Comparison of ENCODE assay signal across 8 cellular contexts in genomic region chr1:234478481-234479309, GRCh38. TPM values are rescaled to one million over a fixed set of nuclear protein-coding genes. Genes with fewer than 3 reads are reported as not detected.
DNase-seq lines count a peak whose midpoint lies in the region; ATAC-seq, FAIRE-seq and TF ChIP-seq lines count a peak whose summit lies in the region.

A gene with protein sequence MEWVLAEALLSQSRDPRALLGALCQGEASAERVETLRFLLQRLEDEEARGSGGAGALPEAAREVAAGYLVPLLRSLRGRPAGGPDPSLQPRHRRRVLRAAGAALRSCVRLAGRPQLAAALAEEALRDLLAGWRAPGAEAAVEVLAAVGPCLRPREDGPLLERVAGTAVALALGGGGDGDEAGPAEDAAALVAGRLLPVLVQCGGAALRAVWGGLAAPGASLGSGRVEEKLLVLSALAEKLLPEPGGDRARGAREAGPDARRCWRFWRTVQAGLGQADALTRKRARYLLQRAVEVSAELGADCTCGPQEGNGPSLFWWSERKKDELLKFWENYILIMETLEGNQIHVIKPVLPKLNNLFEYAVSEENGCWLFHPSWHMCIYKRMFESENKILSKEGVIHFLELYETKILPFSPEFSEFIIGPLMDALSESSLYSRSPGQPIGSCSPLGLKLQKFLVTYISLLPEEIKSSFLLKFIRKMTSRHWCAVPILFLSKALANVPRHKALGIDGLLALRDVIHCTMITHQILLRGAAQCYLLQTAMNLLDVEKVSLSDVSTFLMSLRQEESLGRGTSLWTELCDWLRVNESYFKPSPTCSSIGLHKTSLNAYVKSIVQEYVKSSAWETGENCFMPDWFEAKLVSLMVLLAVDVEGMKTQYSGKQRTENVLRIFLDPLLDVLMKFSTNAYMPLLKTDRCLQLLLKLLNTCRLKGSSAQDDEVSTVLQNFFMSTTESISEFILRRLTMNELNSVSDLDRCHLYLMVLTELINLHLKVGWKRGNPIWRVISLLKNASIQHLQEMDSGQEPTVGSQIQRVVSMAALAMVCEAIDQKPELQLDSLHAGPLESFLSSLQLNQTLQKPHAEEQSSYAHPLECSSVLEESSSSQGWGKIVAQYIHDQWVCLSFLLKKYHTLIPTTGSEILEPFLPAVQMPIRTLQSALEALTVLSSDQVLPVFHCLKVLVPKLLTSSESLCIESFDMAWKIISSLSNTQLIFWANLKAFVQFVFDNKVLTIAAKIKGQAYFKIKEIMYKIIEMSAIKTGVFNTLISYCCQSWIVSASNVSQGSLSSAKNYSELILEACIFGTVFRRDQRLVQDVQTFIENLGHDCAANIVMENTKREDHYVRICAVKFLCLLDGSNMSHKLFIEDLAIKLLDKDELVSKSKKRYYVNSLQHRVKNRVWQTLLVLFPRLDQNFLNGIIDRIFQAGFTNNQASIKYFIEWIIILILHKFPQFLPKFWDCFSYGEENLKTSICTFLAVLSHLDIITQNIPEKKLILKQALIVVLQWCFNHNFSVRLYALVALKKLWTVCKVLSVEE (N-terminal part only) (minus strand): TSS chr1:234479179. CDS start chr1:234479103, 76 bp downstream.

- H3K9me3 ChIP-seq in HepG2 (ENCODE audit: low read length), result no peaks in the 10 kb centered on the region

- H2AFZ ChIP-seq in HepG2 (ENCODE audit: low read length), result peak within 1 kb of the TSS; percentile 58

- peak; percentile 76 to 82 for TF ChIP-seq POLR2A in HepG2 (IDR thresholded peaks at IDR 0.05; ENCODE audit: insufficient read depth in 1 of 2, low read depth in 2 of 2, low read length in 2 of 2)

- peaks cover 16% of the 10 kb centered on the region for H3K36me3 Mint-ChIP-seq in activated CD4-positive, alpha-beta T cell treated with anti-CD3 and anti-CD28 coated beads, Interleukin-2, amount 10 ng/mL, durations not matched to agents 24 days and 14 days (ENCODE audit: low read depth)

- H4K20me1 ChIP-seq in HepG2 (ENCODE audit: insufficient read depth, low read length), result no peaks in the 10 kb centered on the region; the same call in 1 of the 2 replicates

- H3K27me3 ChIP-seq in BJ (ENCODE audit: control insufficient read depth, insufficient read depth, low read length), result 0 out of 2 replicates have a peak, but pooled peaks cover 3% of the 10 kb centered on the region
- H3K27me3 ChIP-seq in HepG2 (ENCODE audit: control insufficient read depth in 1 of 2, insufficient read depth in 2 of 2, low read length in 2 of 2), result peaks cover 0 to 17% of the 10 kb centered on the region in 2 experiments; a peak in 2 of 5 replicates

- WGBS in HepG2 (ENCODE audit: low lambda C conversion rate), result 3% methylated on average over 13 of the region's 122 CpGs

- TF ChIP-seq CTCF in BJ (IDR thresholded peaks at IDR 0.05; ENCODE audit: insufficient read depth, low read depth, low read length) (no peak), HepG2 (CRISPR knock-in tag; IDR thresholded peaks at IDR 0.05) (peak; percentile 34; the same call in 1 of the 2 replicates)

- no peak for TF ChIP-seq EP300 in HepG2 (IDR thresholded peaks at IDR 0.05; ENCODE audit: low read depth in 2 of 2, low read length in 2 of 2)
- TF ChIP-seq EP300 in HepG2 (CRISPR knock-in tag; IDR thresholded peaks at IDR 0.05; ENCODE audit: borderline replicate concordance), result no peak

- peaks cover 35% of the 10 kb centered on the region for H3K79me2 ChIP-seq in HepG2 (ENCODE audit: insufficient read depth, low read length)

- peak within 1 kb of the TSS; percentile 66 for H3K4me3 ChIP-seq in BJ (ENCODE audit: low read depth, low read length)
- peak within 1 kb of the TSS; percentile 66 to 92 (median 84) for H3K4me3 ChIP-seq in HepG2 (replicated peaks in 1 of 3; ENCODE audit: insufficient read depth in 1 of 3, low read depth in 2 of 3, low read length in 3 of 3)

- H3K27me3 Mint-ChIP-seq in activated CD4-positive, alpha-beta T cell treated with anti-CD3 and anti-CD28 coated beads, Interleukin-2, amount 10 ng/mL, durations not matched to agents 24 days and 14 days, result peaks cover 12% of the 10 kb centered on the region

- H3K4me1 ChIP-seq in HepG2 (ENCODE audit: insufficient read depth, low read length), result peaks cover 51% of the 10 kb centered on the region

- H3K27ac Mint-ChIP-seq in activated CD4-positive, alpha-beta T cell treated with anti-CD3 and anti-CD28 coated beads, Interleukin-2, amount 10 ng/mL, durations not matched to agents 24 days and 14 days, result peak within 1 kb of the TSS; percentile 85

- BruUV-seq in HepG2 (replicated peaks; lab: Mats Ljungman, UMichigan), result no TSS peak

- intact Hi-C loops in activated CD4-positive, alpha-beta T cell treated with anti-CD3 and anti-CD28 coated beads, Interleukin-2, amount 10 ng/mL, durations not matched to agents 24 days and 14 days (cut with micrococcal nuclease), result loop anchor here (1.0 to 10.0 kb wide), 4 partner anchors 76 to 850 kb away; partner anchors contain the start of genes ARID4B, COA6 and GGPS1
- intact Hi-C loops in HepG2 (cut with micrococcal nuclease; ENCODE audit: unreplicated experiment), result no loop called here

- H3K36me3 ChIP-seq in BJ (ENCODE audit: control insufficient read depth, insufficient read depth, low read length), result no peaks in the 10 kb centered on the region
- no peaks in the 10 kb centered on the region; a peak in 1 of 5 replicates for H3K36me3 ChIP-seq in HepG2 (replicated peaks in 1 of 2; ENCODE audit: control insufficient read depth in 1 of 2, insufficient read depth in 2 of 2, low read length in 2 of 2)

- CTCF ChIA-PET in BJ (lab: Yijun Ruan, JAX), result interaction anchor here (0.6 to 2.9 kb wide), 3 partner anchors 9 to 13 kb away, joined by 3 to 12 read pairs (median 4); no protein-coding TSS in a partner anchor
- CTCF ChIA-PET in HepG2 (lab: Yijun Ruan, JAX; ENCODE audit: low intra/inter-chr PET ratio, low total read pairs), result no interaction called here

- ATAC-seq in GM19043 (IDR thresholded peaks at IDR 0.05; ENCODE audit: low read depth, unreplicated experiment) (peak; percentile 56), HG03342 (IDR thresholded peaks at IDR 0.05; ENCODE audit: unreplicated experiment) (peak; percentile 65), HepG2 (peak; percentile 83)

- H3K4me1 Mint-ChIP-seq in activated CD4-positive, alpha-beta T cell treated with anti-CD3 and anti-CD28 coated beads, Interleukin-2, amount 10 ng/mL, durations not matched to agents 24 days and 14 days, result peaks cover 34% of the 10 kb centered on the region

- H3K4me2 ChIP-seq in HepG2 (ENCODE audit: low read depth, low read length), result peak within 1 kb of the TSS; percentile 95

- in situ Hi-C loops in HepG2 (cut with HindIII; ENCODE audit: extremely low pct_ligation_motif_present, low pct_unique_long_range_greater_than_20kb), result no loop called here

- FAIRE-seq in HepG2 (lab: Jason Lieb, UNC), result no peak

- peak within 1 kb of the TSS; percentile 90 for H3K27ac ChIP-seq in HepG2 (ENCODE audit: extremely low read length, insufficient read depth, low read length)

- DNase-seq in BJ (ENCODE audit: low read depth), result no peak
- DNase-seq in NCI-H510A (lab: John Stamatoyannopoulos, UW), result peak; percentile 65
- peak; percentile 94 for DNase-seq in activated CD4-positive, alpha-beta T cell treated with anti-CD3 and anti-CD28 coated beads, Interleukin-2, amount 10 ng/mL, durations not matched to agents 24 days and 14 days
- peak; percentile 51 for DNase-seq in dedifferentiated amniotic fluid mesenchymal stem cell (ENCODE audit: extremely low spot score)
- DNase-seq in HepG2 (ENCODE audit: low spot score), result peak; percentile 66
- DNase-seq in stimulated activated CD4-positive, alpha-beta T cell treated with anti-CD3 and anti-CD28 coated beads, Interleukin-4, amount 100 ng/mL, for 1 hour, result peak; percentile 80

- POLR2A ChIA-PET in BJ (lab: Charles Lee) (interaction anchor here (0.5 to 0.6 kb wide), 2 partner anchors 68 to 433 kb away, joined by 3 to 4 read pairs; no protein-coding TSS in a partner anchor), HepG2 (lab: Yijun Ruan, JAX) (interaction anchor here (0.9 to 2.3 kb wide), 11 partner anchors 9 to 497 kb away, joined by 3 to 8 read pairs (median 3); partner anchors contain the start of gene COA6)

- TF ChIP-seq RAD21 in HepG2 (CRISPR knock-in tag; IDR thresholded peaks at IDR 0.05), result no peak; the same call in 1 of the 2 replicates

- H3K4me3 Mint-ChIP-seq in activated CD4-positive, alpha-beta T cell treated with anti-CD3 and anti-CD28 coated beads, Interleukin-2, amount 10 ng/mL, durations not matched to agents 24 days and 14 days, result peak within 1 kb of the TSS; percentile 87

- H3K9ac ChIP-seq in HepG2 (ENCODE audit: insufficient read depth, low read depth, low read length), result peak within 1 kb of the TSS; percentile 78

- no peaks in the 10 kb centered on the region for H3K9me3 Mint-ChIP-seq in activated CD4-positive, alpha-beta T cell treated with anti-CD3 and anti-CD28 coated beads, Interleukin-2, amount 10 ng/mL, durations not matched to agents 24 days and 14 days

TF ChIP-seq in HepG2, 621 proteins besides CTCF, POLR2A, EP300 and RAD21 (continues in another document):
- TF ChIP-seq U2AF1 (optimal IDR thresholded peaks at IDR 0.05; ENCODE audit: low read depth, low read length), result no peak

RNA-seq across cellular contexts. Expression of the gene that starts here (rescaled TPM):
- polyA plus RNA-seq in BJ (2011; rRNA removed) (7.4 and 11.7 TPM in 2 replicates), HepG2 (2011; rRNA removed) (58.7 and 67.0 TPM in 2 replicates)
- 5.1 and 6.5 TPM in 2 replicates for polyA minus RNA-seq in BJ (2011; rRNA and poly(A)+ RNA removed)
- 70.7 and 75.9 TPM in 2 replicates for total RNA-seq in activated CD4-positive, alpha-beta T cell treated with anti-CD3 and anti-CD28 coated beads, Interleukin-2, amount 10 ng/mL, durations not matched to agents 24 days and 14 days
- 31.0 and 37.7 TPM in 2 replicates for total RNA-seq in HepG2 (2016; rRNA removed; fragmentation: Illumina TruSeq; extraction: Trizol)
- 8.0 and 10.9 TPM in 2 replicates for total RNA-seq in HepG2 (2016; cell fraction: cytosol; rRNA removed; fragmentation: Illumina TruSeq; extraction: Trizol; ENCODE audit: low read depth)
- total RNA-seq in HepG2 (2016; cell fraction: insoluble cytoplasmic fraction; rRNA removed; fragmentation: Illumina TruSeq; extraction: Trizol), result 33.0 and 39.2 TPM in 2 replicates
- 9.9 and 14.5 TPM in 2 replicates for total RNA-seq in HepG2 (2016; cell fraction: membrane; rRNA removed; fragmentation: Illumina TruSeq; extraction: Trizol)
- 49.3 and 51.0 TPM in 2 replicates for total RNA-seq in HepG2 (2016; cell fraction: nucleus; rRNA removed; fragmentation: Illumina TruSeq; extraction: Trizol)
- polyA plus RNA-seq in HepG2 (2011; cell fraction: cytosol; rRNA removed), result 15.2 and 18.3 TPM in 2 replicates
- 127 and 145 TPM in 2 replicates for polyA plus RNA-seq in HepG2 (2011; cell fraction: nucleus; rRNA removed)
- 31.2 and 34.3 TPM in 2 replicates for polyA plus RNA-seq in HepG2 (2012)
- polyA plus RNA-seq in HepG2 (2016; cell fraction: cytosol; fragmentation: Illumina TruSeq; extraction: Trizol; ENCODE audit: low read depth), result 1.00 and 1.2 TPM in 2 replicates
- 26.8 and 27.3 TPM in 2 replicates for polyA plus RNA-seq in HepG2 (2016; cell fraction: insoluble cytoplasmic fraction; fragmentation: Illumina TruSeq; extraction: Trizol; ENCODE audit: low read depth)
- polyA plus RNA-seq in HepG2 (2016; cell fraction: membrane; fragmentation: Illumina TruSeq; extraction: Trizol; ENCODE audit: low read depth), result 3.6 and 4.1 TPM in 2 replicates
- 121 and 134 TPM in 2 replicates for polyA plus RNA-seq in HepG2 (2016; cell fraction: nucleus; fragmentation: Illumina TruSeq; extraction: Trizol; ENCODE audit: insufficient read depth, low read depth)
- polyA minus RNA-seq in HepG2 (2011; rRNA and poly(A)+ RNA removed; ENCODE audit: low replicate concordance), result 15.4 and 29.8 TPM in 2 replicates
- polyA minus RNA-seq in HepG2 (2011; cell fraction: cytosol; rRNA and poly(A)+ RNA removed), result 10.9 and 11.5 TPM in 2 replicates
- polyA minus RNA-seq in HepG2 (2011; cell fraction: nucleus; rRNA and poly(A)+ RNA removed), result 73.5 and 78.7 TPM in 2 replicates
